Comparison of ENCODE assay signal across 1 cellular context in the genomic region with DNA sequence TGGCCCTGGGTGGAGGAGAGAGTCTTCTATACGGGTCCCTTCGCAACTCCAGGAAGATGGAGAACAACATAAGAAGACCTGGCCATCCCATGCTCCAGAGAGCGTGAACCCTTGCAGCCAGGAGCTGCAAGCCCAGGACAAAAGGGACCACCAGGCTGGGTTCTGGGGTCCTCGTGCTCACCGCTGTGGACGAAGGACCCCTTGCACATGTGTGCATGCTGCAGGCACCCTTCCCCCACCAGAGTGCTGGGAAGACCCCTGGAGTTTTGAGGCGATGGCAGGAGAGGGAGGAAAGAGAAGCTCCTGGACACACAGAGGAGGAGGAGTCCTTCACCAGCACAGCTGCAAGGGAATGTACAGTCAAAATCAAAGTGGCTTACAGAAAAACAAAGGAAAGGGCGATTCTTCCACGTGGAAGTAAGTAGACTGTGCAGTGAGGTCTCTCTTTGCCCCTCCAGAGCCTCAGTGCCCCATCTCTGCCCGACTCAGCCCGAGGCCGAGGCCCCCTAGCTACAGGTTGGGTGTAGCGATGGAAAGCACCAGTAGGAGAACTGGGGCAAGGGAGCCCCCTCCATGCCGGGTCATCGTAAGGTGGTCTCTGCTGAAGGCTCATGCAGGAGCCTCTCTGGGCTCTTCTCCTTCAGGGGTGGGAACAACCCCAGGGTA.
TF ChIP-seq lines count a peak whose summit lies in the region.

No MANE protein-coding gene starts in this region.

TF ChIP-seq in GM23338, 12 proteins besides CTCF, POLR2A, EP300 and RAD21:
- TF ChIP-seq, protein P1, sequence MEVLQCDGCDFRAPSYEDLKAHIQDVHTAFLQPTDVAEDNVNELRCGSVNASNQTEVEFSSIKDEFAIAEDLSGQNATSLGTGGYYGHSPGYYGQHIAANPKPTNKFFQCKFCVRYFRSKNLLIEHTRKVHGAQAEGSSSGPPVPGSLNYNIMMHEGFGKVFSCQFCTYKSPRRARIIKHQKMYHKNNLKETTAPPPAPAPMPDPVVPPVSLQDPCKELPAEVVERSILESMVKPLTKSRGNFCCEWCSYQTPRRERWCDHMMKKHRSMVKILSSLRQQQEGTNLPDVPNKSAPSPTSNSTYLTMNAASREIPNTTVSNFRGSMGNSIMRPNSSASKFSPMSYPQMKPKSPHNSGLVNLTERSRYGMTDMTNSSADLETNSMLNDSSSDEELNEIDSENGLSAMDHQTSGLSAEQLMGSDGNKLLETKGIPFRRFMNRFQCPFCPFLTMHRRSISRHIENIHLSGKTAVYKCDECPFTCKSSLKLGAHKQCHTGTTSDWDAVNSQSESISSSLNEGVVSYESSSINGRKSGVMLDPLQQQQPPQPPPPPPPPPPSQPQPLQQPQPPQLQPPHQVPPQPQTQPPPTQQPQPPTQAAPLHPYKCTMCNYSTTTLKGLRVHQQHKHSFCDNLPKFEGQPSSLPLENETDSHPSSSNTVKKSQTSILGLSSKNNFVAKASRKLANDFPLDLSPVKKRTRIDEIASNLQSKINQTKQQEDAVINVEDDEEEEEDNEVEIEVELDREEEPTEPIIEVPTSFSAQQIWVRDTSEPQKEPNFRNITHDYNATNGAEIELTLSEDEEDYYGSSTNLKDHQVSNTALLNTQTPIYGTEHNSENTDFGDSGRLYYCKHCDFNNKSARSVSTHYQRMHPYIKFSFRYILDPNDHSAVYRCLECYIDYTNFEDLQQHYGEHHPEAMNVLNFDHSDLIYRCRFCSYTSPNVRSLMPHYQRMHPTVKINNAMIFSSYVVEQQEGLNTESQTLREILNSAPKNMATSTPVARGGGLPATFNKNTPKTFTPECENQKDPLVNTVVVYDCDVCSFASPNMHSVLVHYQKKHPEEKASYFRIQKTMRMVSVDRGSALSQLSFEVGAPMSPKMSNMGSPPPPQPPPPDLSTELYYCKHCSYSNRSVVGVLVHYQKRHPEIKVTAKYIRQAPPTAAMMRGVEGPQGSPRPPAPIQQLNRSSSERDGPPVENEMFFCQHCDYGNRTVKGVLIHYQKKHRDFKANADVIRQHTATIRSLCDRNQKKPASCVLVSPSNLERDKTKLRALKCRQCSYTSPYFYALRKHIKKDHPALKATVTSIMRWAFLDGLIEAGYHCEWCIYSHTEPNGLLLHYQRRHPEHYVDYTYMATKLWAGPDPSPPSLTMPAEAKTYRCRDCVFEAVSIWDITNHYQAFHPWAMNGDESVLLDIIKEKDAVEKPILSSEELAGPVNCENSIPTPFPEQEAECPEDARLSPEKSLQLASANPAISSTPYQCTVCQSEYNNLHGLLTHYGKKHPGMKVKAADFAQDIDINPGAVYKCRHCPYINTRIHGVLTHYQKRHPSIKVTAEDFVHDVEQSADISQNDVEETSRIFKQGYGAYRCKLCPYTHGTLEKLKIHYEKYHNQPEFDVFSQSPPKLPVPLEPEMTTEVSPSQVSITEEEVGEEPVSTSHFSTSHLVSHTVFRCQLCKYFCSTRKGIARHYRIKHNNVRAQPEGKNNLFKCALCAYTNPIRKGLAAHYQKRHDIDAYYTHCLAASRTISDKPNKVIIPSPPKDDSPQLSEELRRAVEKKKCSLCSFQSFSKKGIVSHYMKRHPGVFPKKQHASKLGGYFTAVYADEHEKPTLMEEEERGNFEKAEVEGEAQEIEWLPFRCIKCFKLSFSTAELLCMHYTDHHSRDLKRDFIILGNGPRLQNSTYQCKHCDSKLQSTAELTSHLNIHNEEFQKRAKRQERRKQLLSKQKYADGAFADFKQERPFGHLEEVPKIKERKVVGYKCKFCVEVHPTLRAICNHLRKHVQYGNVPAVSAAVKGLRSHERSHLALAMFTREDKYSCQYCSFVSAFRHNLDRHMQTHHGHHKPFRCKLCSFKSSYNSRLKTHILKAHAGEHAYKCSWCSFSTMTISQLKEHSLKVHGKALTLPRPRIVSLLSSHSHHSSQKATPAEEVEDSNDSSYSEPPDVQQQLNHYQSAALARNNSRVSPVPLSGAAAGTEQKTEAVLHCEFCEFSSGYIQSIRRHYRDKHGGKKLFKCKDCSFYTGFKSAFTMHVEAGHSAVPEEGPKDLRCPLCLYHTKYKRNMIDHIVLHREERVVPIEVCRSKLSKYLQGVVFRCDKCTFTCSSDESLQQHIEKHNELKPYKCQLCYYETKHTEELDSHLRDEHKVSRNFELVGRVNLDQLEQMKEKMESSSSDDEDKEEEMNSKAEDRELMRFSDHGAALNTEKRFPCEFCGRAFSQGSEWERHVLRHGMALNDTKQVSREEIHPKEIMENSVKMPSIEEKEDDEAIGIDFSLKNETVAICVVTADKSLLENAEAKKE (CRISPR knock-in tag; IDR thresholded peaks at IDR 0.05): 0 out of 2 replicates have a peak, but pooled peaks have one; percentile 4
- no peak for TF ChIP-seq ZNF331 (CRISPR knock-in tag; IDR thresholded peaks at IDR 0.05; ENCODE audit: low read depth)
TF ChIP-seq in GM23338: peak in this region for 1.
